26 cellular contexts compared by ENCODE assay signal in genomic region chr2:112580084-112580483, GRCh38.
"Had no signal": no experiment of that assay in that cellular context is flagged by ENCODE, and none has a peak within 500 bp of the region (broad histone marks: within the 10 kb centered on the region; RNA-seq: fewer than 3 reads in every experiment).

No MANE protein-coding gene starts in this region.

- DNase-seq: colonic mucosa; cortex of kidney; effector CD8-positive, alpha-beta T cell; effector memory CD8-positive, alpha-beta T cell; endodermal cell; esophagus squamous epithelium; foreskin fibroblast; foreskin melanocyte; gastrocnemius medialis; glutamatergic neuron; head of caudate nucleus; heart right ventricle; hippocampal formation; kidney; left colon; left lung; left ventricle myocardium superior; lower lobe of right lung; mesenchymal stem cell; mucosa of descending colon; naive B cell had no signal

- H3K4me1 ChIP-seq: colonic mucosa had no signal

- H3K27me3 ChIP-seq: colonic mucosa, esophagus squamous epithelium, gastrocnemius medialis, heart right ventricle, left lung had no signal

- ATAC-seq: effector memory CD8-positive, alpha-beta T cell; esophagus mucosa; gastrocnemius medialis; heart right ventricle; left colon; left lung; left ventricle myocardium superior; lower lobe of right lung; mucosa of descending colon had no signal

- H3K27ac ChIP-seq: colonic mucosa, esophagus squamous epithelium, gastrocnemius medialis, heart right ventricle, left lung, lower lobe of right lung had no signal

- H3K9me3 Mint-ChIP-seq: dendritic cell treated with granulocyte-macrophage colony-stimulating factor and Interleukin-4, amounts not matched to agents 40 ng/mL and 50 ng/mL, for 4 days; effector memory CD8-positive, alpha-beta T cell; endodermal cell; mesothelial cell of epicardium had no signal

- FAIRE-seq: endometrium, islet of Langerhans, kidney had no signal

- H3K27ac Mint-ChIP-seq: dendritic cell treated with granulocyte-macrophage colony-stimulating factor and Interleukin-4, amounts not matched to agents 40 ng/mL and 50 ng/mL, for 4 days; effector memory CD8-positive, alpha-beta T cell; endodermal cell; mesothelial cell of epicardium; naive B cell had no signal

- H3K4me3 Mint-ChIP-seq: dendritic cell treated with granulocyte-macrophage colony-stimulating factor and Interleukin-4, amounts not matched to agents 40 ng/mL and 50 ng/mL, for 4 days; effector memory CD8-positive, alpha-beta T cell; endodermal cell; mesothelial cell of epicardium; naive B cell had no signal

- H3K4me3 ChIP-seq: colonic mucosa, esophagus squamous epithelium, gastrocnemius medialis, heart right ventricle, left lung, lower lobe of right lung, mucosa of descending colon had no signal

- H3K27me3 Mint-ChIP-seq: dendritic cell treated with granulocyte-macrophage colony-stimulating factor and Interleukin-4, amounts not matched to agents 40 ng/mL and 50 ng/mL, for 4 days; effector memory CD8-positive, alpha-beta T cell; naive B cell had no signal

- H3K36me3 ChIP-seq: colonic mucosa had no signal

- H3K9me3 ChIP-seq: colonic mucosa, esophagus squamous epithelium, gastrocnemius medialis, heart right ventricle, left lung, lower lobe of right lung, mucosa of descending colon had no signal
